8 cellular contexts compared by ENCODE assay signal in the genomic region with DNA sequence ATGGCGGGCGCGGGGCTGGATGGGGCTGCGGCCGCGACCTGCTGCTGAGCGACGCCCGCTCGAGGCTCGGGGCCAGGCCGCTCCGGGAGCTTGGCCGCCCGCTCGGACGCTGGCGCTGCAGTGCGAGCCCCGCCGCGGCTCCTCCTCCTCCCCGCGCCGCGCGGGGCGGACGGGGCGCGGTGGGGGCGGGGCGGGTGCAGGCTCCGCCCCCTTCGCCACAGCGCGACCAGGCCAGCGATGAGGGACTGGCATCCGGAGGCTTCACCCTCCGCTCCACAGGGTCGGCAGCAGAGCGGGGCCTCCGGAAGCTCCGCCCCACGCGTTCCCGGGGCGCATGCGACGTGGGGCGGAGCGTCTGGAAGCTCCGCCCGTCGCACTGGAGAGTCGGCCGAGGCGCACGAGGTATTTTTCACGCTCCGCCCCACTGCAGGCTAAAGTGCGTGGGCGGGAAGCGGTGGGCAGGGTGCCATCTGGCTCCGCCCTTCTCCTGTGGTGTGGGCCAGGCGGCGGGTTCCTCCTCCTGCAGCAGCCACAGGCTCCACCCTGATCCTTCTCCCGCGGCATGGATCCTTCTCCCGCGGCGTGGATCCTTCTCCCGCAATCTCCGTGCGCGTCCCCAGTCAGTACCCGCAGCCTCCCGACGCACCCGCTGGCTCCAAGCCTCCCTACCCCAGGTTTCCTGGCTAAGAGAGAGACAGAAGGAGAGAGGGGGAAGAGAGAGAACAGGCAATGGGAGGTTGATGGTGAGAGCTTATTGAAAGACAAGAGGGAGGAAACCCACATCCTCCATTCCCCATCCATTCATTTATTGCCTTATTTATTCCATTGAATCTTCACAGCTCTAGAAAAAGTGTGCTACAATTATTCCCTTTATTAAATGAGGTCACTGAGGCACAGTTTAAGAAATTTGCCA.
A peak's percentile ranks its signal among the peaks of the same experiment; 100 is the strongest.
DNase-seq lines count a peak whose midpoint lies in the region; TF ChIP-seq lines count a peak whose summit lies in the region.
"Not testable (repeated sequence)": the region's sequence is repeated elsewhere in the genome, so short reads cannot be mapped to it uniquely, and the experiment has no call there.

No MANE protein-coding gene starts in this region.

- H3K27ac ChIP-seq in 22Rv1 = peak overlapping the region; percentile 60
- not testable (repeated sequence) for H3K27ac ChIP-seq in OCI-LY1 (ENCODE audit: low read depth, low read length, poor library complexity, severe bottlenecking); smooth muscle cell (ENCODE audit: low read depth)

- H3K9me2 ChIP-seq in OCI-LY1 (ENCODE audit: low read depth, low read length) = not testable (repeated sequence)

- not testable (repeated sequence) for H3K4me1 Mint-ChIP-seq in dendritic cell treated with granulocyte-macrophage colony-stimulating factor and Interleukin-4, amounts not matched to agents 40 ng/mL and 50 ng/mL, for 4 days (ENCODE audit: low read depth)

- H3K27me3 ChIP-seq in OCI-LY1 (ENCODE audit: insufficient read depth, low read length); kidney epithelial cell (ENCODE audit: control insufficient read depth, insufficient read depth, low read length); smooth muscle cell (ENCODE audit: low read depth): not testable (repeated sequence)

- H3K27ac Mint-ChIP-seq in dendritic cell treated with granulocyte-macrophage colony-stimulating factor and Interleukin-4, amounts not matched to agents 40 ng/mL and 50 ng/mL, for 4 days = not testable (repeated sequence)

- H3K4me3 ChIP-seq in OCI-LY1 (ENCODE audit: low read depth, low read length, poor library complexity, severe bottlenecking) (peak overlapping the region; percentile 54), kidney epithelial cell (ENCODE audit: low read depth, low read length) (peak overlapping the region; percentile 31), smooth muscle cell (peak overlapping the region; percentile 53)

- H3K4me2 ChIP-seq in OCI-LY1 (ENCODE audit: low read length) (peak overlapping the region; percentile 58; the same call in 1 of the 2 replicates), smooth muscle cell (peak overlapping the region; percentile 83)

- not testable (repeated sequence) for TF ChIP-seq EP300 in Ishikawa (IDR thresholded peaks at IDR 0.05; ENCODE audit: borderline replicate concordance)

- not testable (repeated sequence) for H3K36me3 Mint-ChIP-seq in dendritic cell treated with granulocyte-macrophage colony-stimulating factor and Interleukin-4, amounts not matched to agents 40 ng/mL and 50 ng/mL, for 4 days (ENCODE audit: low read depth)

- H2AFZ ChIP-seq in OCI-LY1 (ENCODE audit: low read length) = not testable (repeated sequence)
- H2AFZ ChIP-seq in smooth muscle cell (ENCODE audit: low read depth) = peak overlapping the region; percentile 75

- peak; percentile 93 for DNase-seq in GM13977 (ENCODE audit: low spot score)
- peak; percentile 66 to 67 for DNase-seq in activated CD8-positive, alpha-beta memory T cell treated with anti-CD3 and anti-CD28 coated beads for 1 hour (ENCODE audit: extremely low read depth in 1 of 2, low read depth in 1 of 2)
- DNase-seq in kidney epithelial cell (ENCODE audit: low read depth) = peak; percentile 42
- DNase-seq in smooth muscle cell (lab: John Stamatoyannopoulos, UW; ENCODE audit: unreplicated experiment) = peak; percentile 73

- H4K20me1 ChIP-seq in OCI-LY1 (ENCODE audit: insufficient read depth, low read length); smooth muscle cell (ENCODE audit: low read depth): not testable (repeated sequence)

- H3K9me3 ChIP-seq in OCI-LY1 (ENCODE audit: low read length); smooth muscle cell (replicated peaks; ENCODE audit: low read depth): not testable (repeated sequence)

- intact Hi-C loops in dendritic cell treated with granulocyte-macrophage colony-stimulating factor and Interleukin-4, amounts not matched to agents 40 ng/mL and 50 ng/mL, for 4 days (cut with micrococcal nuclease) = not testable (repeated sequence)

- in situ Hi-C loops in GM13977 (cut with MboI; ENCODE audit: low pct_unique_long_range_greater_than_20kb, low sequenced_read_pairs, unreplicated experiment) = not testable (repeated sequence)

- not testable (repeated sequence) for H3K79me2 ChIP-seq in OCI-LY1 (ENCODE audit: insufficient read depth, low read length); smooth muscle cell (ENCODE audit: low read depth)

- peak overlapping the region; percentile 66 for H3K4me3 Mint-ChIP-seq in dendritic cell treated with granulocyte-macrophage colony-stimulating factor and Interleukin-4, amounts not matched to agents 40 ng/mL and 50 ng/mL, for 4 days

- H3F3A ChIP-seq in OCI-LY1 (ENCODE audit: insufficient read depth, low read length); smooth muscle cell (ENCODE audit: low read depth): not testable (repeated sequence)

- under 1% methylated on average over 47 of the region's 80 CpGs for WGBS in smooth muscle cell (ENCODE audit: low lambda C conversion rate)

- peak overlapping the region; percentile 35; the same call in 1 of the 2 replicates for H3K9ac ChIP-seq in OCI-LY1 (ENCODE audit: low read length)
- H3K9ac ChIP-seq in smooth muscle cell (ENCODE audit: low read depth) = not testable (repeated sequence)

- TF ChIP-seq CTCF in 22Rv1 (IDR thresholded peaks at IDR 0.05); GM13977 (IDR thresholded peaks at IDR 0.05; ENCODE audit: extremely low read depth, insufficient read depth, missing control alignments); OCI-LY1 (IDR thresholded peaks at IDR 0.05; ENCODE audit: low read length); kidney epithelial cell (IDR thresholded peaks at IDR 0.05; ENCODE audit: insufficient read depth, low read length, poor library complexity, severe bottlenecking); smooth muscle cell (IDR thresholded peaks at IDR 0.05; ENCODE audit: borderline replicate concordance, insufficient read depth, poor library complexity, severe bottlenecking): not testable (repeated sequence)

- not testable (repeated sequence) for H3K36me3 ChIP-seq in OCI-LY1 (ENCODE audit: insufficient read depth, low read length); kidney epithelial cell (ENCODE audit: control insufficient read depth, insufficient read depth, low read length); smooth muscle cell (ENCODE audit: low read depth)

- H3K9me3 Mint-ChIP-seq in dendritic cell treated with granulocyte-macrophage colony-stimulating factor and Interleukin-4, amounts not matched to agents 40 ng/mL and 50 ng/mL, for 4 days = not testable (repeated sequence)

- H3K27me3 Mint-ChIP-seq in dendritic cell treated with granulocyte-macrophage colony-stimulating factor and Interleukin-4, amounts not matched to agents 40 ng/mL and 50 ng/mL, for 4 days = not testable (repeated sequence)

- not testable (repeated sequence) for H3K4me1 ChIP-seq in OCI-LY1 (ENCODE audit: insufficient read depth, low read length, severe bottlenecking); smooth muscle cell (ENCODE audit: low read depth)

- TF ChIP-seq RAD21 in Ishikawa (IDR thresholded peaks at IDR 0.05; ENCODE audit: low read depth) = not testable (repeated sequence)

TF ChIP-seq in Ishikawa, 13 proteins besides CTCF, POLR2A, EP300 and RAD21:
- TF ChIP-seq, protein P1, sequence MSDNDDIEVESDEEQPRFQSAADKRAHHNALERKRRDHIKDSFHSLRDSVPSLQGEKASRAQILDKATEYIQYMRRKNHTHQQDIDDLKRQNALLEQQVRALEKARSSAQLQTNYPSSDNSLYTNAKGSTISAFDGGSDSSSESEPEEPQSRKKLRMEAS (IDR thresholded peaks at IDR 0.05) = peak; percentile 63; the same call in 1 of the 2 replicates
- peak; percentile 94 for TF ChIP-seq EGR1 (IDR thresholded peaks at IDR 0.05)
TF ChIP-seq in Ishikawa: peak in this region for 2; not testable (repeated sequence) for 11.

Comparison
In these comparisons a context has a peak if more than half of its experiments do, and no peak if none do; other contexts are left out.
1. DNase-seq: peak in every context shown above with its lines; median percentile 93 in GM13977; 73 in smooth muscle cell; 66 in activated CD8-positive, alpha-beta memory T cell treated with anti-CD3 and anti-CD28 coated beads for 1 hour; 42 in kidney epithelial cell.